9 cellular contexts compared by ENCODE assay signal in genomic region chr17:77666881-77667395, GRCh38.
DNase-seq lines count a peak whose midpoint lies in the region; ATAC-seq and TF ChIP-seq lines count a peak whose summit lies in the region.
"Had no signal": no experiment of that assay in that cellular context is flagged by ENCODE, and none has a peak within 500 bp of the region (broad histone marks: within the 10 kb centered on the region; RNA-seq: fewer than 3 reads in every experiment).

No MANE protein-coding gene starts in this region.

- TF ChIP-seq EP300 in sigmoid colon (IDR thresholded peaks at IDR 0.05) (no peak), ovary (IDR thresholded peaks at IDR 0.05) (no peak)

- H3K4me3 Mint-ChIP-seq in CD4-positive, alpha-beta memory T cell, result peak overlapping the region; percentile 81 to 98 (median 90)

- in situ Hi-C loops in gastrocnemius medialis (cut with MboI; ENCODE audit: low sequenced_read_pairs in 4 of 4), result loop anchor here in 1 of 4 donors (25.0 kb wide), 1 partner anchor 105 kb away; no protein-coding TSS in a partner anchor

- CTCF ChIA-PET in CD4-positive, alpha-beta memory T cell (lab: Charles Lee; ENCODE audit: partially characterized antibody), result interaction anchor here (1.0 to 1.4 kb wide), 6 partner anchors 15 to 237 kb away, joined by 3 to 5 read pairs (median 4); no protein-coding TSS in a partner anchor

- no peaks in the 10 kb centered on the region for H3K9me3 ChIP-seq in CD4-positive, alpha-beta memory T cell (ENCODE audit: control insufficient read depth in 1 of 2, low read length in 2 of 2)
- H3K9me3 ChIP-seq in sigmoid colon, result peaks cover 0 to 5% (median 2%) of the 10 kb centered on the region in 4 donors
- no peaks in the 10 kb centered on the region for H3K9me3 ChIP-seq in gastrocnemius medialis
- H3K9me3 ChIP-seq in ovary, result no peaks in the 10 kb centered on the region

- TF ChIP-seq POLR2A in sigmoid colon (IDR thresholded peaks at IDR 0.05) (no peak), gastrocnemius medialis (IDR thresholded peaks at IDR 0.05) (no peak), ovary (IDR thresholded peaks at IDR 0.05) (no peak)

- no peak for TF ChIP-seq CTCF in sigmoid colon (IDR thresholded peaks at IDR 0.05)
- TF ChIP-seq CTCF in gastrocnemius medialis (IDR thresholded peaks at IDR 0.05 in 4 of 5, conservative IDR thresholded peaks at IDR 0.05 in 1 of 5), result no peak
- no peak for TF ChIP-seq CTCF in ovary (IDR thresholded peaks at IDR 0.05)
- TF ChIP-seq CTCF in dorsolateral prefrontal cortex (IDR thresholded peaks at IDR 0.05 in 54 of 56, conservative IDR thresholded peaks at IDR 0.05 in 2 of 56; ENCODE audit: low read depth in 1 of 56, partially characterized antibody in 56 of 56), result no peak

- POLR2A ChIA-PET in CD4-positive, alpha-beta memory T cell (lab: Charles Lee; ENCODE audit: partially characterized antibody), result interaction anchor here (0.5 to 4.7 kb wide), 32 partner anchors 8 to 596 kb away, joined by 3 to 64 read pairs (median 4); partner anchors contain the start of gene TNRC6C

- no peaks in the 10 kb centered on the region for H3K36me3 ChIP-seq in CD4-positive, alpha-beta memory T cell (ENCODE audit: insufficient read depth, low read length)
- H3K36me3 ChIP-seq in sigmoid colon (no peaks in the 10 kb centered on the region), gastrocnemius medialis (no peaks in the 10 kb centered on the region), ovary (no peaks in the 10 kb centered on the region)

- H3K27ac Mint-ChIP-seq in CD4-positive, alpha-beta memory T cell, result peak overlapping the region; percentile 82 to 98 (median 97)

- WGBS in sigmoid colon, 2 donors, result 35 to 72% methylated on average over 7 of the region's 7 CpGs
- WGBS in ovary, 3 donors, result 52 to 64% (median 60%) methylated on average over 7 of the region's 7 CpGs

- H3K4me1 Mint-ChIP-seq in CD4-positive, alpha-beta memory T cell, result peaks cover 44 to 64% (median 50%) of the 10 kb centered on the region in 4 donors

- H3K27me3 ChIP-seq in CD4-positive, alpha-beta memory T cell (ENCODE audit: insufficient read depth, low read length), result no peaks in the 10 kb centered on the region
- no peaks in the 10 kb centered on the region for H3K27me3 ChIP-seq in sigmoid colon
- H3K27me3 ChIP-seq in gastrocnemius medialis, result no peaks in the 10 kb centered on the region
- no peaks in the 10 kb centered on the region for H3K27me3 ChIP-seq in ovary
- no peaks in the 10 kb centered on the region for H3K27me3 ChIP-seq in dorsolateral prefrontal cortex

- H3K9me3 Mint-ChIP-seq in CD4-positive, alpha-beta memory T cell, result peaks cover 0 to 10% (median 5%) of the 10 kb centered on the region in 8 donors

- no peaks in the 10 kb centered on the region for H3K27me3 Mint-ChIP-seq in CD4-positive, alpha-beta memory T cell

- H3K36me3 Mint-ChIP-seq in CD4-positive, alpha-beta memory T cell, result peaks cover 6 to 9% of the 10 kb centered on the region in 2 donors

- peak overlapping the region; percentile 49 to 53 for H3K4me3 ChIP-seq in CD4-positive, alpha-beta memory T cell (ENCODE audit: low read length in 2 of 2)
- H3K4me3 ChIP-seq in sigmoid colon (no peak overlapping the region), gastrocnemius medialis (no peak overlapping the region), ovary (no peak overlapping the region), dorsolateral prefrontal cortex (no peak overlapping the region)

- ATAC-seq in gastrocnemius medialis (no peak), HG02840 (IDR thresholded peaks at IDR 0.05; ENCODE audit: low FRiP score, unreplicated experiment) (no peak)

- H3K27ac ChIP-seq in CD4-positive, alpha-beta memory T cell (ENCODE audit: low read depth, low read length), result peak overlapping the region; percentile 54
- H3K27ac ChIP-seq in sigmoid colon (no peak overlapping the region), gastrocnemius medialis (no peak overlapping the region), ovary (no peak overlapping the region), dorsolateral prefrontal cortex (no peak overlapping the region)

- H3K4me1 ChIP-seq in CD4-positive, alpha-beta memory T cell (ENCODE audit: insufficient read depth, low read length), result peaks cover 35% of the 10 kb centered on the region
- H3K4me1 ChIP-seq in sigmoid colon (no peaks in the 10 kb centered on the region), gastrocnemius medialis (no peaks in the 10 kb centered on the region), ovary (ENCODE audit: insufficient read depth) (no peaks in the 10 kb centered on the region)

- intact Hi-C loops in CD4-positive, alpha-beta memory T cell (cut with micrococcal nuclease), result loop anchor here (1.0 to 10.0 kb wide), 5 partner anchors 22 to 291 kb away; partner anchors contain the start of gene TNRC6C
- intact Hi-C loops in sigmoid colon (cut with DNase I) (no loop called here), gastrocnemius medialis (cut with DNase I; ENCODE audit: low total_unique reads) (no loop called here), ovary (cut with DNase I) (no loop called here), dorsolateral prefrontal cortex (cut with DNase I) (no loop called here)

- DNase-seq in CD4-positive, alpha-beta memory T cell, result peak; percentile 83 to 89 (median 84)
- peak; percentile 78 for DNase-seq in NOMO-1 treated with dmso at 0.1 percent for 144 hours (lab: John Stamatoyannopoulos, UW; ENCODE audit: unreplicated experiment)
- peak; percentile 69 for DNase-seq in activated T-cell treated with anti-CD3 and anti-CD28 coated beads, Interleukin-2, amount 50 U/mL, for 1 hour
- DNase-seq in sigmoid colon, result peak; percentile 4
- DNase-seq in gastrocnemius medialis, result no peak
- DNase-seq in ovary, result no peak
- DNase-seq in dorsolateral prefrontal cortex, result no peak
- DNase-seq: NCI-H2081 treated with DMSO at 0.1 percent for 48 hours had no signal

Comparison
In these comparisons a context has a peak if more than half of its experiments do, and no peak if none do; other contexts are left out.
1. DNase-seq: peak in CD4-positive, alpha-beta memory T cell (5 of 5), NOMO-1 treated with dmso at 0.1 percent for 144 hours (single experiment), activated T-cell treated with anti-CD3 and anti-CD28 coated beads, Interleukin-2, amount 50 U/mL, for 1 hour (single experiment) and sigmoid colon (single experiment); none in gastrocnemius medialis (0 of 2), ovary (0 of 5) and dorsolateral prefrontal cortex (0 of 10).
2. H3K4me3 ChIP-seq: peak in CD4-positive, alpha-beta memory T cell (2 of 2); none in sigmoid colon (0 of 4), gastrocnemius medialis (0 of 4), ovary (single experiment) and dorsolateral prefrontal cortex (0 of 59).